In the genomic region with DNA sequence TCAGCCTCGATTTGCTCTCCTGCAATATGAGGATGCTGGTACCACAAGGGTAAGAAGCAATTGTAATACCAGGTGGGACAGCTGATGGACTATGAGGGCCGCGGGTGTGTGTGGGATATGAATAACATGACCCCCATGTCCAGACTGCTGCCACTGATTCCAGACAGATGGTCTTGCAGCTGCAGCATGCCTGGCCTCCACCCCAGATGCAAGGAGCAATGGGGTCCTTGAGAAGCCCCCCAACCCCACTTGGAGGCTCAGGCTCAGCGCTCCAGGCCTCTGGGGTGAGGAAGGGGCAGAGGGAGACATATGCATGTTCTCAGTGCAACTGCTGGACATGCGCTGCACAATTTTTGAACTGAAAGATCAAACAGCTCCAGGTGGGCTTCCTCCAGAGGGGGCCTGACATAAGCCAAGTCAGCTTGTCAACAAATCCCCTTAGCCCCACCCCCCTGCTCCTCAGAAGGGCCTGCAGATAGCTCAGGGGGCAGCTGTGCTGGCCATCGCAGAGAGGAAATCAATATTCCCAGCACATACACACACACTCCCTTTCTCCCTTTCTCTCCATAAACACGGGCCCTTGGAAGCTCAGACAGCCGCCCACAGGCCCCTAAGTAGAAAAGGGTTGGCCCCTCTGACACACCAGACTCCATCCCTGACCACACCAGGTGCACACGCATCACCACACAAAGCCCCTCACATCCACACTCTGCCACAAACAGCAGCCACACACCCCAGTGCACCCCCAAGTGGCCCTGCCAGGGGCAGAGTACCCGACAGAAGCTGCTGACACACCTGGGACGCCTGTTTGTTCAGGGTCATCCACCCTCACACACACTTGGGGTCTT, we compare ENCODE assay signal across 7 cellular contexts.
DNase-seq lines count a peak whose midpoint lies in the region; ATAC-seq and TF ChIP-seq lines count a peak whose summit lies in the region.

No MANE protein-coding gene starts in this region.

- H3K36me3 ChIP-seq in adipocyte (ENCODE audit: control insufficient read depth, insufficient read depth, low read length, severe bottlenecking) (no peaks in the 10 kb centered on the region), kidney epithelial cell (ENCODE audit: control insufficient read depth, insufficient read depth, low read length) (no peaks in the 10 kb centered on the region), stomach smooth muscle (ENCODE audit: control insufficient read depth in 2 of 2, insufficient read depth in 2 of 2, low read length in 2 of 2) (no peaks in the 10 kb centered on the region), BE2C (no peaks in the 10 kb centered on the region)

- H3K9me3 ChIP-seq in adipocyte (ENCODE audit: control insufficient read depth, low read length) = no peaks in the 10 kb centered on the region
- no peaks in the 10 kb centered on the region for H3K9me3 ChIP-seq in stomach smooth muscle (ENCODE audit: control insufficient read depth in 2 of 2, low read length in 2 of 2)
- H3K9me3 ChIP-seq in BE2C = no peaks in the 10 kb centered on the region

- H3K9ac ChIP-seq in adipocyte (ENCODE audit: low read length) = peak overlapping the region; percentile 90
- H3K9ac ChIP-seq in stomach smooth muscle (ENCODE audit: low read length in 2 of 2) = peak overlapping the region; percentile 39 to 86

- H3K4me1 ChIP-seq in adipocyte (ENCODE audit: control insufficient read depth, insufficient read depth, low read length) = peaks cover 28% of the 10 kb centered on the region
- peaks cover 83% of the 10 kb centered on the region for H3K4me1 ChIP-seq in stomach smooth muscle (ENCODE audit: control insufficient read depth, insufficient read depth, low read length)
- peaks cover 3% of the 10 kb centered on the region; the same call in 1 of the 2 replicates for H3K4me1 ChIP-seq in BE2C

- DNase-seq in LHCN-M2 (ENCODE audit: low read depth) (peak; percentile 5), adipocyte (ENCODE audit: low read depth) (no peak), kidney epithelial cell (ENCODE audit: low read depth) (no peak), Kasumi-1 (lab: John Stamatoyannopoulos, UW) (no peak), BE2C (no peak)

- TF ChIP-seq CTCF in kidney epithelial cell (IDR thresholded peaks at IDR 0.05; ENCODE audit: insufficient read depth, low read length, poor library complexity, severe bottlenecking) (no peak), BE2C (IDR thresholded peaks at IDR 0.05; ENCODE audit: low read depth, low read length) (no peak)

- ATAC-seq in HG02588 (IDR thresholded peaks at IDR 0.05; ENCODE audit: unreplicated experiment) = no peak

- H3K27me3 ChIP-seq in adipocyte (replicated peaks; ENCODE audit: control insufficient read depth, insufficient read depth, low read length) (peaks cover 4% of the 10 kb centered on the region), kidney epithelial cell (ENCODE audit: control insufficient read depth, insufficient read depth, low read length) (peaks cover 3% of the 10 kb centered on the region), stomach smooth muscle (ENCODE audit: control insufficient read depth in 1 of 2, insufficient read depth in 2 of 2, low read length in 2 of 2) (no peaks in the 10 kb centered on the region), BE2C (no peaks in the 10 kb centered on the region)

- no peak overlapping the region for H3K27ac ChIP-seq in stomach smooth muscle (ENCODE audit: low read length)

- H3K4me3 ChIP-seq in adipocyte (ENCODE audit: low read length) (peak overlapping the region; percentile 95), kidney epithelial cell (ENCODE audit: low read depth, low read length) (peak overlapping the region; percentile 68), stomach smooth muscle (ENCODE audit: low read length in 2 of 2) (peak overlapping the region; percentile 94 to 95), BE2C (ENCODE audit: low read depth, low read length) (no peak overlapping the region)
